Comparison of ENCODE assay signal across 8 cellular contexts in the genomic region with DNA sequence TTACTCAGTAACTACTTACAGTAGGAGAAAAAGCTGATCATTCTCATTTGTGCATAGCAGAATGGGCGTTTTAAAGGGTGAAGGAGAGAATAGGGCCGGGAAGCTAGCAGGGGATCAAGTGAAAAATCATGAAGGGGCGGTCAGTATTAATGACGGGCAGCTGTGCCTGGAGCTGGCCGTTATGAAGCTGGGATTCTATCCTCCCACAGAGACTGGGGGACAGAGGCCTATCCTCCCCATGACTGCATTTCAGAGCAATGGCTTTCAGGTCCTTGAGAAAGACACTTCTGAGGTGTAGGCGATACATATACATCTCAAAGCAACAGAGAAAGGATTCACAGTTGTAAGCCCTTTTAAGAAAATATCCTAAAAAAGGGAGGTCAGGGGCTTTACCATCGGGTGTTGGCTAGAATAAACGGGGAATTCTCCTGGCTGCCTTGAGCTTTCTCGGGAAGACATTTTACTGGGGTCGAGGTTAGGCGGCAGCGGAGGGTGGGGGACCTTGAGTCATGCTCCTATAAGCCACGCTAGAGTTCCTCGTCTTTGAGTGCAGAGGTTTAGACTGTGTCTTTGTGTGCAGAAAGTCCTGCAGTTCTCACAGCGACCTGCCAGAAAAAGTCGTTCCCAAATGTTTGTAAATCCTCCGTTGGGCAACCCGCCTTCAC. TPM values are rescaled to one million over a fixed set of nuclear protein-coding genes. Genes with fewer than 3 reads are reported as not detected.
DNase-seq lines count a peak whose midpoint lies in the region; ATAC-seq and TF ChIP-seq lines count a peak whose summit lies in the region.

No MANE protein-coding gene starts in this region.

- H3K27ac ChIP-seq in parathyroid adenoma, result peak overlapping the region; percentile 88

- H3K4me1 ChIP-seq in parathyroid adenoma, result peaks cover 6% of the 10 kb centered on the region

- H3K79me2 ChIP-seq in parathyroid adenoma, result peaks cover 30% of the 10 kb centered on the region

- no peak overlapping the region for H3K9ac ChIP-seq in parathyroid adenoma

- TF ChIP-seq CTCF in fibroblast of villous mesenchyme (IDR thresholded peaks at IDR 0.05; ENCODE audit: insufficient read depth, low read depth, low read length), result no peak
- no peak for TF ChIP-seq CTCF in parathyroid adenoma (IDR thresholded peaks at IDR 0.05)

- H3K36me3 ChIP-seq in parathyroid adenoma (ENCODE audit: control insufficient read depth, insufficient read depth, low read length), result no peaks in the 10 kb centered on the region

- H3K4me3 ChIP-seq in fibroblast of villous mesenchyme (ENCODE audit: low read depth, low read length), result peak overlapping the region; percentile 84
- H3K4me3 ChIP-seq in parathyroid adenoma (ENCODE audit: low read depth, low read length), result peak overlapping the region; percentile 87

- H3K27me3 ChIP-seq in parathyroid adenoma (ENCODE audit: control insufficient read depth, insufficient read depth, low read length), result no peaks in the 10 kb centered on the region

- peak overlapping the region; percentile 88 for H3K4me2 ChIP-seq in parathyroid adenoma (ENCODE audit: low read length)

- H2AFZ ChIP-seq in parathyroid adenoma, result peak overlapping the region; percentile 79

- no peaks in the 10 kb centered on the region for H3K9me3 ChIP-seq in parathyroid adenoma (ENCODE audit: control insufficient read depth, low read length)

- ATAC-seq in GM19035 (IDR thresholded peaks at IDR 0.05; ENCODE audit: unreplicated experiment), result peak; percentile 25
- no peak for ATAC-seq in HG02763 (IDR thresholded peaks at IDR 0.05; ENCODE audit: unreplicated experiment)

- DNase-seq in NCI-H1417 (lab: John Stamatoyannopoulos, UW), result peak in 2 of 3 experiments; percentile 55 to 72
- DNase-seq in fibroblast of villous mesenchyme (ENCODE audit: low read depth), result no peak
- no peak for DNase-seq in HUDEP-2 (lab: John Stamatoyannopoulos, UW; ENCODE audit: unreplicated experiment in 76 of 76)
- DNase-seq in SW 1271 (lab: John Stamatoyannopoulos, UW), result no peak
- no peak for DNase-seq in HuH-7 (ENCODE audit: low spot score)

RNA-seq across cellular contexts. Expression of gene MTARC2, which starts 0.6 kb away (rescaled TPM):
- 2.2 and 4.2 TPM in 2 replicates for total RNA-seq in fibroblast of villous mesenchyme

RNA-seq across cellular contexts. Expression of gene MTARC1, which starts 39.2 kb away (rescaled TPM):
- total RNA-seq in fibroblast of villous mesenchyme, result 1.7 and 2.3 TPM in 2 replicates

RNA-seq across cellular contexts. Expression of gene C1orf115, which starts 57.4 kb away (rescaled TPM):
- total RNA-seq in fibroblast of villous mesenchyme, result 3.5 and 4.5 TPM in 2 replicates

Comparison
In these comparisons a context has a peak if more than half of its experiments do, and no peak if none do; other contexts are left out.
1. DNase-seq: peak in NCI-H1417 (2 of 3); none in fibroblast of villous mesenchyme (single experiment), HUDEP-2 (0 of 76), SW 1271 (0 of 2) and HuH-7 (single experiment).